In the genomic region with DNA sequence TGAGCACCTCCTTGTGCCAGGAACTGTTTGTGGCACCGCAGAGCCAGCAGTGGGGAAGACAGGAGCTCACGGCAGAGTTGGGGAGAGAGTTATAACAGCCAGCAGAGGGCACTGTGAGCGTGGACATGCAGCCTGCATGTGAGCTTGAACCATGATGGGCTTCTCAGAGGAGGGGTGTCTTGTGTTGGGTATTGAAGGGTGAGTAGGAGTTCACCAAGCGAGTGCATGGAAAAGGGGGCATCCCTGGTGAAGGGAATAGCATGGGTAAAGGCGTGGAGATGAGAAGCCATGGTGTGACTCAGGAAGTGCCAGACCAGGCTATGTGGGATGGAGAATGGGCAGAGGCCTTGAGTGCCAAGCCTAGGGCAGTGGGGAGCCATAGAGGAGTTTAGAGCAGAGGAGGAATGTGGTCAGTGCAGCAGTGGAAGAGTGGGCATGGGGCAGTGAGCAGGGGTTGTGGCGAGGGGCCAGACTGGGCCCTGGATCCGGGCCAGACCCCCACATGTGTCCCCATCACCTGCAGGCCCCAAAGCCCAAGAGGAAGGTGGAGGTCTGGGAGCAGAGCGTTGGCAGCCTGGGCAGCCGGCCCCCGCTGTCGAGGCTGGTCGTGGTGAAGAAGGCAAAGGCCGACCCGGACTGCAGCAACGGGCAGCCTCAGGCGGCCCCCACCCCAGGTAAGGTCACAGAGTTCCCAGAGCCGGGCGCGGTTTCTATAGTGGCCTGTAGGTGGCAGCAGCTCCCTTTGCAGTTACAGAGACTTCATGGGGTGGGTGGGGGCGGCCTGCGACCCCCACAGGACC, we compare ENCODE assay signal across 9 cellular contexts. TPM values are rescaled to one million over a fixed set of nuclear protein-coding genes. Genes with fewer than 3 reads are reported as not detected.
A peak's percentile ranks its signal among the peaks of the same experiment; 100 is the strongest.
DNase-seq lines count a peak whose midpoint lies in the region; ATAC-seq and TF ChIP-seq lines count a peak whose summit lies in the region.
"Had no signal": no experiment of that assay in that cellular context is flagged by ENCODE, and none has a peak within 500 bp of the region (broad histone marks: within the 10 kb centered on the region; RNA-seq: fewer than 3 reads in every experiment).

No MANE protein-coding gene starts in this region.

- peak; percentile 72 to 73 for DNase-seq in AML-193 (lab: John Stamatoyannopoulos, UW)
- peak; percentile 65 for DNase-seq in HCEC 1CT
- DNase-seq in RWPE2 (ENCODE audit: low spot score) = no peak
- DNase-seq in progenitor cell of endocrine pancreas (ENCODE audit: low spot score, unreplicated experiment) = peak; percentile 56

- no peak overlapping the region for H3K4me3 Mint-ChIP-seq in activated T-helper 17 cell treated with anti-CD3 and anti-CD28 coated beads, Interleukin-2, amount 50 U/mL, for 72 hours
- H3K4me3 Mint-ChIP-seq in progenitor cell of endocrine pancreas (ENCODE audit: low read depth) = no peak overlapping the region

- H3K4me1 ChIP-seq in RWPE2 (ENCODE audit: insufficient read depth, poor library complexity, severe bottlenecking) (no peaks in the 10 kb centered on the region), gastroesophageal sphincter (peaks cover 0 to 9% (median 0%) of the 10 kb centered on the region in 3 donors)

- peak; percentile 75 for TF ChIP-seq CTCF in RWPE2 (IDR thresholded peaks at IDR 0.05; ENCODE audit: poor library complexity, severe bottlenecking)
- peak in 3 of 4 experiments; percentile 68 to 89 (median 71) for TF ChIP-seq CTCF in gastroesophageal sphincter (IDR thresholded peaks at IDR 0.05)
- TF ChIP-seq CTCF in progenitor cell of endocrine pancreas (IDR thresholded peaks at IDR 0.05; ENCODE audit: unreplicated experiment) = peak; percentile 77

- no peaks in the 10 kb centered on the region for H3K9me3 Mint-ChIP-seq in activated T-helper 17 cell treated with anti-CD3 and anti-CD28 coated beads, Interleukin-2, amount 50 U/mL, for 72 hours
- H3K9me3 Mint-ChIP-seq in progenitor cell of endocrine pancreas (ENCODE audit: low read depth) = no peaks in the 10 kb centered on the region

- 30 to 36% methylated on average over 8 to 17 of the region's 21 CpGs for WGBS in gastroesophageal sphincter (ENCODE audit: low coverage in 1 of 2), 2 donors

- TF ChIP-seq POLR2A in gastroesophageal sphincter (IDR thresholded peaks at IDR 0.05) = no peak

- H3K36me3 ChIP-seq in RWPE2 (ENCODE audit: low read depth) = peaks cover 24% of the 10 kb centered on the region
- peaks cover 0 to 97% of the 10 kb centered on the region in 2 donors for H3K36me3 ChIP-seq in gastroesophageal sphincter

- H3K36me3 Mint-ChIP-seq in activated T-helper 17 cell treated with anti-CD3 and anti-CD28 coated beads, Interleukin-2, amount 50 U/mL, for 72 hours (ENCODE audit: low read depth) = peaks cover 88% of the 10 kb centered on the region
- peaks cover 10% of the 10 kb centered on the region for H3K36me3 Mint-ChIP-seq in progenitor cell of endocrine pancreas (ENCODE audit: insufficient read depth)

- H3K27ac Mint-ChIP-seq in activated T-helper 17 cell treated with anti-CD3 and anti-CD28 coated beads, Interleukin-2, amount 50 U/mL, for 72 hours = no peak overlapping the region
- no peak overlapping the region for H3K27ac Mint-ChIP-seq in progenitor cell of endocrine pancreas

- no peaks in the 10 kb centered on the region for H3K9me3 ChIP-seq in RWPE2 (ENCODE audit: severe bottlenecking)
- peaks cover 0 to 4% (median 0%) of the 10 kb centered on the region in 3 donors for H3K9me3 ChIP-seq in gastroesophageal sphincter

- TF ChIP-seq EP300 in gastroesophageal sphincter (IDR thresholded peaks at IDR 0.05) = no peak

- H3K4me3 ChIP-seq in RWPE2 (ENCODE audit: severe bottlenecking) (no peak overlapping the region), gastroesophageal sphincter (no peak overlapping the region)

- ATAC-seq in RWPE2 (ENCODE audit: low read depth) = peak; percentile 52; the same call in 2 of the 3 replicates
- peak; percentile 79 for ATAC-seq in activated T-helper 17 cell treated with anti-CD3 and anti-CD28 coated beads, Interleukin-2, amount 50 U/mL, for 72 hours (replicated peaks)
- no peak for ATAC-seq in gastroesophageal sphincter
- ATAC-seq in HG02938 (IDR thresholded peaks at IDR 0.05; ENCODE audit: unreplicated experiment) = no peak
- no peak for ATAC-seq in GM19455 (IDR thresholded peaks at IDR 0.05; ENCODE audit: unreplicated experiment)

- H3K4me1 Mint-ChIP-seq in activated T-helper 17 cell treated with anti-CD3 and anti-CD28 coated beads, Interleukin-2, amount 50 U/mL, for 72 hours = peaks cover 6% of the 10 kb centered on the region
- no peaks in the 10 kb centered on the region for H3K4me1 Mint-ChIP-seq in progenitor cell of endocrine pancreas (ENCODE audit: low read depth)

- H3K27me3 ChIP-seq in RWPE2 (ENCODE audit: insufficient read depth, poor library complexity, severe bottlenecking) (no peaks in the 10 kb centered on the region), gastroesophageal sphincter (no peaks in the 10 kb centered on the region)

- H3K27ac ChIP-seq in RWPE2 (ENCODE audit: poor library complexity, severe bottlenecking) (no peak overlapping the region), gastroesophageal sphincter (no peak overlapping the region)

- no peaks in the 10 kb centered on the region for H3K27me3 Mint-ChIP-seq in activated T-helper 17 cell treated with anti-CD3 and anti-CD28 coated beads, Interleukin-2, amount 50 U/mL, for 72 hours
- no peaks in the 10 kb centered on the region for H3K27me3 Mint-ChIP-seq in progenitor cell of endocrine pancreas

RNA-seq across cellular contexts. Expression of a gene that starts 11.8 kb away (rescaled TPM):
- not detected for total RNA-seq in activated T-helper 17 cell treated with anti-CD3 and anti-CD28 coated beads, Interleukin-2, amount 50 U/mL, for 72 hours
- total RNA-seq in gastroesophageal sphincter = not detected
- 0.74 and 0.82 TPM in 2 replicates for total RNA-seq in progenitor cell of endocrine pancreas
- total RNA-seq: subcutaneous adipose tissue had no signal

RNA-seq across cellular contexts. Expression of a gene that starts 20.4 kb away (rescaled TPM):
- total RNA-seq in activated T-helper 17 cell treated with anti-CD3 and anti-CD28 coated beads, Interleukin-2, amount 50 U/mL, for 72 hours = 10 to 100 TPM; 22.5 to 22.6 TPM
- total RNA-seq in gastroesophageal sphincter = 10 to 100 TPM; 20.0 to 24.6 (median 21.6) TPM
- 22.4 and 23.9 TPM in 2 replicates for total RNA-seq in progenitor cell of endocrine pancreas

RNA-seq across cellular contexts. Expression of a gene that starts 34.9 kb away (rescaled TPM):
- 1 to 10 TPM; 2.5 to 4.1 TPM for total RNA-seq in activated T-helper 17 cell treated with anti-CD3 and anti-CD28 coated beads, Interleukin-2, amount 50 U/mL, for 72 hours
- total RNA-seq in gastroesophageal sphincter (under 1 TPM in 2 of 4 donors, not detected in 2; 0.35 to 0.67 TPM), progenitor cell of endocrine pancreas (not detected in 2 replicates)

RNA-seq across cellular contexts. Expression of a gene that starts 37.1 kb away (rescaled TPM):
- total RNA-seq in activated T-helper 17 cell treated with anti-CD3 and anti-CD28 coated beads, Interleukin-2, amount 50 U/mL, for 72 hours = 10 to 100 TPM in 1 of 2 donors, 1 to 10 TPM in 1; 8.3 to 13.1 TPM
- under 1 TPM in 1 of 4 donors, not detected in 3; 0.67 TPM for total RNA-seq in gastroesophageal sphincter
- total RNA-seq in progenitor cell of endocrine pancreas = 22.2 and 25.1 TPM in 2 replicates
- total RNA-seq: subcutaneous adipose tissue had no signal

RNA-seq across cellular contexts. Expression of a gene that starts 38.0 kb away (rescaled TPM):
- 10 to 100 TPM; 18.3 to 23.6 TPM for total RNA-seq in activated T-helper 17 cell treated with anti-CD3 and anti-CD28 coated beads, Interleukin-2, amount 50 U/mL, for 72 hours
- total RNA-seq in gastroesophageal sphincter = 1 to 10 TPM in 1 of 4 donors, under 1 TPM in 2, not detected in 1; 0.54 to 8.2 (median 0.96) TPM
- not detected in 2 replicates for total RNA-seq in progenitor cell of endocrine pancreas

Comparison
In these comparisons a context has a peak if more than half of its experiments do, and no peak if none do; other contexts are left out.
1. ATAC-seq: peak in RWPE2 (single experiment) and activated T-helper 17 cell treated with anti-CD3 and anti-CD28 coated beads, Interleukin-2, amount 50 U/mL, for 72 hours (single experiment); none in gastroesophageal sphincter (single experiment), HG02938 (single experiment) and GM19455 (single experiment).
2. Peak in every context shown above with its lines, with median percentiles within 50 percentile points of each other: CTCF ChIP-seq.